In genomic region chr1:178160736-178161475, GRCh38 we compare ENCODE assay signal across 22 cellular contexts.
"Had no signal": no experiment of that assay in that cellular context is flagged by ENCODE, and none has a peak within 500 bp of the region (broad histone marks: within the 10 kb centered on the region; RNA-seq: fewer than 3 reads in every experiment).

No MANE protein-coding gene starts in this region.

- H3K4me3 Mint-ChIP-seq: dendritic cell treated with granulocyte-macrophage colony-stimulating factor and Interleukin-4, amounts not matched to agents 40 ng/mL and 50 ng/mL, for 4 days; endodermal cell; naive B cell; nephron; stimulated activated naive B cell treated with anti-CD40 and anti-IgM and Interleukin-4, amounts not matched to agents 10 μg/mL and 1 μg/mL and 100 μg/mL, for 72 hours; stimulated activated naive CD8-positive, alpha-beta T cell treated with anti-CD3 and anti-CD28 coated beads, Interleukin-15, amount 100 ng/mL, for 72 hours had no signal

- H3K4me3 ChIP-seq: heart left ventricle, lung, psoas muscle, sigmoid colon, skin epidermis, testis, tibial nerve had no signal

- H3K36me3 ChIP-seq: heart left ventricle, sigmoid colon, tibial nerve had no signal

- H3K27me3 ChIP-seq: heart left ventricle, sigmoid colon, testis, tibial nerve had no signal

- FAIRE-seq: colon had no signal

- ATAC-seq: heart left ventricle; left colon; left ventricle myocardium superior; psoas muscle; stimulated activated naive B cell treated with anti-CD40 and anti-IgM and Interleukin-4, amounts not matched to agents 10 μg/mL and 1 μg/mL and 100 μg/mL, for 72 hours; stimulated activated naive CD8-positive, alpha-beta T cell treated with anti-CD3 and anti-CD28 coated beads, Interleukin-15, amount 100 ng/mL, for 72 hours had no signal

- H3K27ac Mint-ChIP-seq: dendritic cell treated with granulocyte-macrophage colony-stimulating factor and Interleukin-4, amounts not matched to agents 40 ng/mL and 50 ng/mL, for 4 days; endodermal cell; nephron; stimulated activated naive B cell treated with anti-CD40 and anti-IgM and Interleukin-4, amounts not matched to agents 10 μg/mL and 1 μg/mL and 100 μg/mL, for 72 hours; stimulated activated naive CD8-positive, alpha-beta T cell treated with anti-CD3 and anti-CD28 coated beads, Interleukin-15, amount 100 ng/mL, for 72 hours had no signal

- H3K9me3 ChIP-seq: heart left ventricle, psoas muscle, sigmoid colon, testis, tibial nerve had no signal

- H3K27me3 Mint-ChIP-seq: dendritic cell treated with granulocyte-macrophage colony-stimulating factor and Interleukin-4, amounts not matched to agents 40 ng/mL and 50 ng/mL, for 4 days; stimulated activated naive CD8-positive, alpha-beta T cell treated with anti-CD3 and anti-CD28 coated beads, Interleukin-15, amount 100 ng/mL, for 72 hours had no signal

- H3K4me1 Mint-ChIP-seq: naive B cell; stimulated activated naive B cell treated with anti-CD40 and anti-IgM and Interleukin-4, amounts not matched to agents 10 μg/mL and 1 μg/mL and 100 μg/mL, for 72 hours; stimulated activated naive CD8-positive, alpha-beta T cell treated with anti-CD3 and anti-CD28 coated beads, Interleukin-15, amount 100 ng/mL, for 72 hours had no signal

- H3K4me1 ChIP-seq: testis had no signal

- H3K27ac ChIP-seq: heart left ventricle, psoas muscle, sigmoid colon, skin epidermis, testis, tibial nerve had no signal

- DNase-seq: effector CD4-positive, alpha-beta T cell; endodermal cell; foreskin melanocyte; heart left ventricle; hippocampal formation; left colon; left ventricle myocardium superior; mesendoderm; naive B cell; psoas muscle; sigmoid colon; stimulated activated CD4-positive, alpha-beta T cell treated with anti-CD3 and anti-CD28 coated beads, Interleukin-2, amount 100 ng/mL, for 24 hours; stimulated activated CD4-positive, alpha-beta T cell treated with anti-CD3 and anti-CD28 coated beads, Interleukin-4, amount 100 ng/mL, for 4 hours; stimulated activated naive B cell treated with anti-CD40 and anti-IgM and Interleukin-4, amounts not matched to agents 10 μg/mL and 1 μg/mL and 100 μg/mL, for 72 hours; stimulated activated naive CD8-positive, alpha-beta T cell treated with anti-CD3 and anti-CD28 coated beads, Interleukin-15, amount 100 ng/mL, for 72 hours; testis had no signal

- H3K9me3 Mint-ChIP-seq: dendritic cell treated with granulocyte-macrophage colony-stimulating factor and Interleukin-4, amounts not matched to agents 40 ng/mL and 50 ng/mL, for 4 days; endodermal cell; naive B cell; nephron; stimulated activated naive B cell treated with anti-CD40 and anti-IgM and Interleukin-4, amounts not matched to agents 10 μg/mL and 1 μg/mL and 100 μg/mL, for 72 hours; stimulated activated naive CD8-positive, alpha-beta T cell treated with anti-CD3 and anti-CD28 coated beads, Interleukin-15, amount 100 ng/mL, for 72 hours had no signal

- H3K36me3 Mint-ChIP-seq: naive B cell; stimulated activated naive B cell treated with anti-CD40 and anti-IgM and Interleukin-4, amounts not matched to agents 10 μg/mL and 1 μg/mL and 100 μg/mL, for 72 hours had no signal
